ENCODE assay signal across 10 cellular contexts in genomic region chr20:56626367-56627121, GRCh38. TPM values are rescaled to one million over a fixed set of nuclear protein-coding genes. Genes with fewer than 3 reads are reported as not detected.
DNase-seq lines count a peak whose midpoint lies in the region; ATAC-seq, FAIRE-seq and TF ChIP-seq lines count a peak whose summit lies in the region.
"Had no signal": no experiment of that assay in that cellular context is flagged by ENCODE, and none has a peak within 500 bp of the region (broad histone marks: within the 10 kb centered on the region; RNA-seq: fewer than 3 reads in every experiment).

No MANE protein-coding gene starts in this region.

- CTCF ChIA-PET in HCT116 (lab: Charles Lee), result no interaction called here

- H3K79me2 ChIP-seq in HCT116 (ENCODE audit: insufficient read depth, low read length), result no peaks in the 10 kb centered on the region

- no peaks in the 10 kb centered on the region for H3K9me3 Mint-ChIP-seq in mesothelial cell of epicardium

- H3K27me3 Mint-ChIP-seq in mesothelial cell of epicardium (ENCODE audit: low read depth), result peaks cover 74% of the 10 kb centered on the region

- no peaks in the 10 kb centered on the region for H3K9me3 ChIP-seq in HCT116 (ENCODE audit: control insufficient read depth in 1 of 2, insufficient read depth in 1 of 2, low read depth in 1 of 2, low read length in 2 of 2)

- H3K27ac ChIP-seq in HCT116 (ENCODE audit: low read depth, low read length), result no peak overlapping the region

- peaks cover 4 to 17% of the 10 kb centered on the region in 2 experiments for H3K4me1 ChIP-seq in HCT116 (ENCODE audit: control insufficient read depth in 1 of 2, insufficient read depth in 2 of 2, low read length in 2 of 2)

- TF ChIP-seq POLR2A in HCT116 (IDR thresholded peaks at IDR 0.05; ENCODE audit: borderline replicate concordance, extremely low read depth, insufficient read depth, insufficient read length), result no peak

- H3K36me3 Mint-ChIP-seq in mesothelial cell of epicardium, result no peaks in the 10 kb centered on the region

- POLR2A ChIA-PET in HCT116 (lab: Charles Lee), result no interaction called here

- no peak overlapping the region for H3K4me2 ChIP-seq in HCT116 (ENCODE audit: low read length)

- H3K9ac ChIP-seq in HCT116 (ENCODE audit: low read length), result no peak overlapping the region

- H3K27me3 ChIP-seq in HCT116 (ENCODE audit: insufficient read depth, low read length), result no peaks in the 10 kb centered on the region

- no peak overlapping the region for H3K27ac Mint-ChIP-seq in mesothelial cell of epicardium

- ATAC-seq in HCT116, result peak; percentile 20
- ATAC-seq in HG02588 (IDR thresholded peaks at IDR 0.05; ENCODE audit: unreplicated experiment), result no peak

- peaks cover 26% of the 10 kb centered on the region for H3K4me1 Mint-ChIP-seq in mesothelial cell of epicardium

- no peak for FAIRE-seq in D721Med (lab: Jason Lieb, UNC)

- no TSS peak for BruUV-seq in HCT116 (replicated peaks; lab: Mats Ljungman, UMichigan)

- DNase-seq in D721Med (ENCODE audit: insufficient read length, low spot score), result no peak
- DNase-seq in HCT116 (ENCODE audit: low read depth, low spot score), result peak; percentile 10
- peak; percentile 11 for DNase-seq in cerebellar cortex (ENCODE audit: low spot score)
- peak; percentile 35 to 61 for DNase-seq in mesothelial cell of epicardium (ENCODE audit: low spot score in 2 of 2, unreplicated experiment in 2 of 2)
- no peak for DNase-seq in cortex of kidney (lab: John Stamatoyannopoulos, UW)
- no peak for DNase-seq in activated CD4-positive, alpha-beta T cell treated with anti-CD3 and anti-CD28 coated beads for 4 hours
- no peak for DNase-seq in NCI-H2081 (lab: John Stamatoyannopoulos, UW)
- DNase-seq: hippocampal formation had no signal

- peak overlapping the region; percentile 60 for H3K4me3 Mint-ChIP-seq in mesothelial cell of epicardium

- no peak overlapping the region for H2AFZ ChIP-seq in HCT116 (ENCODE audit: low read depth, low read length, poor library complexity, severe bottlenecking)

- TF ChIP-seq RAD21 in HCT116 (IDR thresholded peaks at IDR 0.05; ENCODE audit: low read depth), result 0 out of 2 replicates have a peak, but pooled peaks have one; percentile 16

- RAD21 ChIA-PET in HCT116 (lab: Charles Lee; ENCODE audit: low non-redundant PET in 1 of 2, low total read pairs in 2 of 2, uncharacterized antibody in 2 of 2, unreplicated experiment in 2 of 2), result no interaction called here

- no peaks in the 10 kb centered on the region for H3K36me3 ChIP-seq in HCT116 (ENCODE audit: control insufficient read depth in 1 of 2, insufficient read depth in 2 of 2, low read length in 2 of 2)

- intact Hi-C loops in HCT116 (cut with micrococcal nuclease), result loop anchor here (5.0 kb wide), 1 partner anchor 161 kb away; no protein-coding TSS in a partner anchor

- H3K4me3 ChIP-seq in HCT116 (replicated peaks in 1 of 2; ENCODE audit: low read depth in 1 of 2, low read length in 2 of 2), result no peak overlapping the region

- no peaks in the 10 kb centered on the region for H3K9me2 ChIP-seq in HCT116 (ENCODE audit: insufficient read depth)

- peak; percentile 13 for TF ChIP-seq CTCF in D721Med (IDR thresholded peaks at IDR 0.05; ENCODE audit: insufficient read depth, missing control alignments)
- peak in 2 of 3 experiments; percentile 61 to 71; a peak in 4 of 6 replicates for TF ChIP-seq CTCF in HCT116 (IDR thresholded peaks at IDR 0.05 in 2 of 3, conservative IDR thresholded peaks at IDR 0.05 in 1 of 3; ENCODE audit: borderline replicate concordance in 1 of 3, insufficient read depth in 1 of 3, low read depth in 2 of 3, low read length in 2 of 3)
- peak; percentile 74 for TF ChIP-seq CTCF in mesothelial cell of epicardium (IDR thresholded peaks at IDR 0.05; ENCODE audit: unreplicated experiment)

- no peaks in the 10 kb centered on the region for H4K20me1 ChIP-seq in HCT116 (ENCODE audit: insufficient read depth)

TF ChIP-seq in HCT116, 20 proteins besides CTCF, POLR2A, EP300 and RAD21:
- TF ChIP-seq SP1 (IDR thresholded peaks at IDR 0.05; ENCODE audit: low read depth) (no peak), FOSL1 (IDR thresholded peaks at IDR 0.05; ENCODE audit: low read depth) (no peak), EZH2 (IDR thresholded peaks at IDR 0.05) (no peak), EGR1 (IDR thresholded peaks at IDR 0.05; ENCODE audit: low read depth) (no peak), CBX3 (IDR thresholded peaks at IDR 0.05; ENCODE audit: low read depth) (no peak), SIN3A (IDR thresholded peaks at IDR 0.05; ENCODE audit: low read depth) (no peak), ELF1 (IDR thresholded peaks at IDR 0.05; ENCODE audit: borderline replicate concordance, low read depth) (no peak), MAX (IDR thresholded peaks at IDR 0.05) (no peak), ZFX (IDR thresholded peaks at IDR 0.05) (no peak), POLR2AphosphoS5 (IDR thresholded peaks at IDR 0.05; ENCODE audit: low read depth, low read length) (no peak), CEBPB (IDR thresholded peaks at IDR 0.05; ENCODE audit: low read depth) (no peak), ZNF274 (IDR thresholded peaks at IDR 0.05; ENCODE audit: low read depth, low read length) (no peak), ZBTB33 (IDR thresholded peaks at IDR 0.05; ENCODE audit: extremely low read depth, insufficient replicate concordance, low read length) (no peak), TCF7L2 (IDR thresholded peaks at IDR 0.05; ENCODE audit: borderline replicate concordance, extremely low read depth, insufficient read depth, insufficient read length) (no peak)
- TF ChIP-seq, protein P1, sequence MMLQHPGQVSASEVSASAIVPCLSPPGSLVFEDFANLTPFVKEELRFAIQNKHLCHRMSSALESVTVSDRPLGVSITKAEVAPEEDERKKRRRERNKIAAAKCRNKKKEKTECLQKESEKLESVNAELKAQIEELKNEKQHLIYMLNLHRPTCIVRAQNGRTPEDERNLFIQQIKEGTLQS (IDR thresholded peaks at IDR 0.05), result no peak

RNA-seq across cellular contexts. Expression of gene TFAP2C, which starts 2.6 kb away (rescaled TPM):
- total RNA-seq in HCT116 (2021; ENCODE audit: unreplicated experiment), result 6.9 TPM
- polyA plus RNA-seq in HCT116 (2012), result 3.5 and 4.1 TPM in 2 replicates
- 9.8 to 10.3 TPM (median 10.2 TPM) in 3 replicates for total RNA-seq in mesothelial cell of epicardium
- total RNA-seq: skeletal muscle tissue had no signal

Comparison
In these comparisons a context has a peak if more than half of its experiments do, and no peak if none do; other contexts are left out.
1. DNase-seq: peak in HCT116 (single experiment), cerebellar cortex (single experiment) and mesothelial cell of epicardium (2 of 2); none in D721Med (single experiment), cortex of kidney (single experiment), activated CD4-positive, alpha-beta T cell treated with anti-CD3 and anti-CD28 coated beads for 4 hours (0 of 2) and NCI-H2081 (0 of 2).
2. CTCF ChIP-seq: peak in every context shown above with its lines; median percentile 74 in mesothelial cell of epicardium; 66 in HCT116; 13 in D721Med.